In genomic region chr11:71929491-71929890, GRCh38 we compare ENCODE assay signal across 8 cellular contexts. TPM values are rescaled to one million over a fixed set of nuclear protein-coding genes. Genes with fewer than 3 reads are reported as not detected.
DNase-seq lines count a peak whose midpoint lies in the region; ATAC-seq and TF ChIP-seq lines count a peak whose summit lies in the region.

No MANE protein-coding gene starts in this region.

- no peak for TF ChIP-seq RAD21 in IMR-90 (IDR thresholded peaks at IDR 0.05; ENCODE audit: low read length)

- peaks cover 24 to 61% of the 10 kb centered on the region in 2 experiments for H3K79me1 ChIP-seq in IMR-90 (ENCODE audit: low read depth in 1 of 2, low read length in 2 of 2)

- peak overlapping the region; percentile 71 for H3K4me3 ChIP-seq in A673 (ENCODE audit: low read depth, low read length, poor library complexity, severe bottlenecking)
- H3K4me3 ChIP-seq in IMR-90 (ENCODE audit: insufficient read depth, low read depth, low read length): peak overlapping the region; percentile 79
- peak overlapping the region; percentile 99 for H3K4me3 ChIP-seq in muscle layer of duodenum (ENCODE audit: low read depth in 1 of 2, low read length in 2 of 2)

- peak overlapping the region; percentile 86; the same call in 1 of the 2 replicates for H2AK5ac ChIP-seq in IMR-90 (ENCODE audit: low read depth, low read length)

- H3K27ac Mint-ChIP-seq in central memory CD8-positive, alpha-beta T cell (ENCODE audit: low read depth): peak overlapping the region; percentile 95

- H3K27me3 Mint-ChIP-seq in central memory CD8-positive, alpha-beta T cell: no peaks in the 10 kb centered on the region

- no peaks in the 10 kb centered on the region for H3K27me3 ChIP-seq in A673 (replicated peaks; ENCODE audit: insufficient read depth, low read depth, low read length, poor library complexity)
- no peaks in the 10 kb centered on the region for H3K27me3 ChIP-seq in IMR-90 (ENCODE audit: control insufficient read depth, insufficient read depth, low read length)
- no peaks in the 10 kb centered on the region for H3K27me3 ChIP-seq in muscle layer of duodenum (ENCODE audit: low read depth, low read length)

- peak overlapping the region; percentile 92 for H3K9ac ChIP-seq in IMR-90 (ENCODE audit: low read depth, low read length)

- H3K36me3 ChIP-seq in A673 (ENCODE audit: insufficient read depth, low read length, poor library complexity, severe bottlenecking) (peaks cover 7% of the 10 kb centered on the region), IMR-90 (ENCODE audit: control insufficient read depth, insufficient read depth, low read length) (no peaks in the 10 kb centered on the region), muscle layer of duodenum (ENCODE audit: control insufficient read depth in 1 of 2, insufficient read depth in 2 of 2, low read length in 2 of 2) (peaks cover 5 to 6% of the 10 kb centered on the region in 2 donors)

- BruUV-seq in A673 (replicated peaks; lab: Mats Ljungman, UMichigan) (no TSS peak), IMR-90 (replicated peaks; lab: Mats Ljungman, UMichigan) (no TSS peak)

- H3K27ac ChIP-seq in A673 (ENCODE audit: low read depth, low read length, poor library complexity, severe bottlenecking): peak overlapping the region; percentile 99
- H3K27ac ChIP-seq in IMR-90 (ENCODE audit: insufficient read depth, low read length): peak overlapping the region; percentile 78
- peak overlapping the region; percentile 99 for H3K27ac ChIP-seq in muscle layer of duodenum (ENCODE audit: low read length)

- DNase-seq in A673 (ENCODE audit: low spot score) (no peak), IMR-90 (no peak), SW 1271 (lab: John Stamatoyannopoulos, UW) (no peak), mesenteric fat pad (ENCODE audit: low spot score) (no peak), NCI-H774 (lab: John Stamatoyannopoulos, UW) (no peak), UCSD-AML1 (lab: John Stamatoyannopoulos, UW; ENCODE audit: unreplicated experiment) (no peak)
- DNase-seq in central memory CD8-positive, alpha-beta T cell (ENCODE audit: low spot score in 2 of 2): no peak

- intact Hi-C loops in A673 (cut with micrococcal nuclease; ENCODE audit: unreplicated experiment) (no loop called here), IMR-90 (cut with micrococcal nuclease) (loop anchor here (1.0 kb wide), 1 partner anchor 17 kb away; no protein-coding TSS in a partner anchor)

- H2BK5ac ChIP-seq in IMR-90 (ENCODE audit: low read depth, low read length, poor library complexity, severe bottlenecking): peak overlapping the region; percentile 75

- TF ChIP-seq CTCF in A673 (conservative IDR thresholded peaks at IDR 0.05; ENCODE audit: low read depth, low read length) (no peak), IMR-90 (conservative IDR thresholded peaks at IDR 0.05; ENCODE audit: low read depth, low read length) (no peak)

- H2AFZ ChIP-seq in IMR-90 (replicated peaks; ENCODE audit: low read length, poor library complexity): peak overlapping the region; percentile 98

- peaks cover 21% of the 10 kb centered on the region; the same call in 1 of the 2 replicates for H4K20me1 ChIP-seq in IMR-90 (ENCODE audit: insufficient read depth, low read length)

- H4K8ac ChIP-seq in IMR-90 (ENCODE audit: low read depth in 2 of 2, low read length in 2 of 2): peak overlapping the region; percentile 83 to 94; a peak in 3 of 4 replicates

- in situ Hi-C loops in IMR-90 (cut with MboI; ENCODE audit: low sequenced_read_pairs): loop anchor here (10.0 kb wide), 1 partner anchor 55 kb away; no protein-coding TSS in a partner anchor

- H2BK15ac ChIP-seq in IMR-90 (ENCODE audit: low read depth, low read length): no peak overlapping the region

- peak overlapping the region; percentile 93 for H3K14ac ChIP-seq in IMR-90 (replicated peaks; ENCODE audit: low read depth, low read length)

- peak overlapping the region; percentile 80 for H3K23ac ChIP-seq in IMR-90 (ENCODE audit: low read depth, low read length)

- H3K4ac ChIP-seq in IMR-90 (ENCODE audit: low read depth, low read length): peak overlapping the region; percentile 92

- peak overlapping the region; percentile 91 for H3K4me3 Mint-ChIP-seq in central memory CD8-positive, alpha-beta T cell

- H3K9me3 Mint-ChIP-seq in central memory CD8-positive, alpha-beta T cell: no peaks in the 10 kb centered on the region

- CTCF ChIA-PET in A673 (lab: Charles Lee) (no interaction called here), IMR-90 (lab: Yijun Ruan, JAX) (no interaction called here)

- WGBS in IMR-90 (ENCODE audit: extremely low coverage in 2 of 2, insufficient read length in 1 of 2), 2 experiments: no CpG with 5 or more reads among the region's 6 CpGs

- peaks cover 13% of the 10 kb centered on the region for H3K4me1 ChIP-seq in A673 (ENCODE audit: insufficient read depth, low read length, poor library complexity, severe bottlenecking)
- peaks cover 4% of the 10 kb centered on the region for H3K4me1 ChIP-seq in IMR-90 (ENCODE audit: control insufficient read depth, insufficient read depth, low read length)
- H3K4me1 ChIP-seq in muscle layer of duodenum (ENCODE audit: control insufficient read depth in 1 of 2, insufficient read depth in 2 of 2, low read length in 2 of 2): peaks cover 15 to 29% of the 10 kb centered on the region in 2 donors

- no peak for TF ChIP-seq POLR2A in IMR-90 (IDR thresholded peaks at IDR 0.05; ENCODE audit: low read depth, low read length)

- peak overlapping the region; percentile 97 for H2AK9ac ChIP-seq in IMR-90 (replicated peaks; ENCODE audit: low read depth, low read length, poor library complexity)

- H2BK20ac ChIP-seq in IMR-90 (ENCODE audit: low read depth, low read length): no peak overlapping the region

- ATAC-seq in IMR-90 (ENCODE audit: low read depth): no peak
- no peak for ATAC-seq in central memory CD8-positive, alpha-beta T cell (replicated peaks; ENCODE audit: extremely low read depth, poor library complexity, severe bottlenecking)

- peak overlapping the region; percentile 55; the same call in 1 of the 2 replicates for H4K5ac ChIP-seq in IMR-90 (ENCODE audit: low read depth, low read length)

- H3K4me2 ChIP-seq in IMR-90 (ENCODE audit: low read depth, low read length): peak overlapping the region; percentile 88

- peaks cover 20% of the 10 kb centered on the region for H3K36me3 Mint-ChIP-seq in central memory CD8-positive, alpha-beta T cell (ENCODE audit: insufficient read depth)

- peaks cover 12% of the 10 kb centered on the region for H3K9me1 ChIP-seq in IMR-90 (ENCODE audit: insufficient read depth, low read length)

- 0 out of 2 replicates have a peak overlapping the region, but pooled peaks have one; percentile 45 for H2BK120ac ChIP-seq in IMR-90 (ENCODE audit: low read depth, low read length)

- H3K18ac ChIP-seq in IMR-90 (ENCODE audit: low read depth, low read length): no peak overlapping the region

- POLR2A ChIA-PET in A673 (lab: Charles Lee; ENCODE audit: low non-redundant PET): interaction anchor here (0.6 kb wide), 1 partner anchor 220 kb away, joined by 3 read pairs; no protein-coding TSS in a partner anchor
- POLR2A ChIA-PET in IMR-90 (lab: Charles Lee; ENCODE audit: unreplicated experiment): interaction anchor here (0.6 kb wide), 1 partner anchor 904 kb away, joined by 3 read pairs; no protein-coding TSS in a partner anchor

- peak overlapping the region; percentile 81; the same call in 1 of the 2 replicates for H4K91ac ChIP-seq in IMR-90 (ENCODE audit: insufficient read depth, low read depth, low read length)

- peak overlapping the region; percentile 63; the same call in 1 of the 2 replicates for H3K56ac ChIP-seq in IMR-90 (ENCODE audit: extremely low read depth, insufficient read depth, low read length)

- dilution Hi-C loops in IMR-90 (cut with HindIII; ENCODE audit: low sequenced_read_pairs, unreplicated experiment): no loop called here

- H3K4me1 Mint-ChIP-seq in central memory CD8-positive, alpha-beta T cell: peaks cover 60% of the 10 kb centered on the region

- no peaks in the 10 kb centered on the region for H3K9me3 ChIP-seq in A673 (ENCODE audit: low read depth, low read length, poor library complexity, severe bottlenecking)
- no peaks in the 10 kb centered on the region for H3K9me3 ChIP-seq in IMR-90 (ENCODE audit: control insufficient read depth, insufficient read depth, low read length)
- H3K9me3 ChIP-seq in muscle layer of duodenum (ENCODE audit: control insufficient read depth in 1 of 2, low read length in 2 of 2): no peaks in the 10 kb centered on the region

TF ChIP-seq in IMR-90, 13 proteins besides CTCF, POLR2A, EP300 and RAD21 (continues in another document):
- TF ChIP-seq CEBPB (IDR thresholded peaks at IDR 0.05; ENCODE audit: low read depth, low read length) (no peak), MAFK (IDR thresholded peaks at IDR 0.05; ENCODE audit: low read depth, low read length) (no peak), SMC3 (IDR thresholded peaks at IDR 0.05; ENCODE audit: low read depth, low read length) (no peak), CHD1 (IDR thresholded peaks at IDR 0.05; ENCODE audit: low read depth, low read length) (no peak), NFE2L2 (IDR thresholded peaks at IDR 0.05; ENCODE audit: low read depth, low read length) (no peak), MAZ (IDR thresholded peaks at IDR 0.05; ENCODE audit: borderline replicate concordance, low read depth, low read length) (no peak), FOS (IDR thresholded peaks at IDR 0.05; ENCODE audit: low read depth, low read length) (no peak)
- TF ChIP-seq, protein P1, sequence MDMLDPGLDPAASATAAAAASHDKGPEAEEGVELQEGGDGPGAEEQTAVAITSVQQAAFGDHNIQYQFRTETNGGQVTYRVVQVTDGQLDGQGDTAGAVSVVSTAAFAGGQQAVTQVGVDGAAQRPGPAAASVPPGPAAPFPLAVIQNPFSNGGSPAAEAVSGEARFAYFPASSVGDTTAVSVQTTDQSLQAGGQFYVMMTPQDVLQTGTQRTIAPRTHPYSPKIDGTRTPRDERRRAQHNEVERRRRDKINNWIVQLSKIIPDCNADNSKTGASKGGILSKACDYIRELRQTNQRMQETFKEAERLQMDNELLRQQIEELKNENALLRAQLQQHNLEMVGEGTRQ (IDR thresholded peaks at IDR 0.05; ENCODE audit: low read depth, low read length): no peak

RNA-seq across cellular contexts. Expression of gene RNF121, which starts 0.6 kb away (rescaled TPM):
- total RNA-seq in A673 (2021): 54.9 and 59.1 TPM in 2 replicates
- 65.8 and 88.7 TPM in 2 replicates for total RNA-seq in IMR-90 (2012; rRNA removed)
- polyA plus RNA-seq in IMR-90 (2012; rRNA removed): 43.0 and 43.4 TPM in 2 replicates
- polyA plus RNA-seq in IMR-90 (2012; cell fraction: cytosol; rRNA removed): 31.7 and 47.6 TPM in 2 replicates
- polyA plus RNA-seq in IMR-90 (2012; cell fraction: nucleus; rRNA removed; ENCODE audit: low replicate concordance): 60.6 and 83.6 TPM in 2 replicates
- 27.2 TPM for total RNA-seq in mesenteric fat pad

RNA-seq across cellular contexts. Expression of gene XNDC1N, which starts 1.1 kb away (rescaled TPM):
- total RNA-seq in A673 (2021): 15.8 and 16.8 TPM in 2 replicates
- total RNA-seq in IMR-90 (2012; rRNA removed): 7.2 and 8.8 TPM in 2 replicates
- 2.0 and 2.5 TPM in 2 replicates for polyA plus RNA-seq in IMR-90 (2012; rRNA removed)
- polyA plus RNA-seq in IMR-90 (2012; cell fraction: cytosol; rRNA removed): 1.3 and 1.9 TPM in 2 replicates
- 2.8 and 9.3 TPM in 2 replicates for polyA plus RNA-seq in IMR-90 (2012; cell fraction: nucleus; rRNA removed; ENCODE audit: low replicate concordance)
- total RNA-seq in mesenteric fat pad: 2.9 TPM

RNA-seq across cellular contexts. Expression of gene DEFB131B, which starts 51.2 kb away (rescaled TPM):
- total RNA-seq in A673 (2021): not detected in 2 replicates
- total RNA-seq in IMR-90 (2012; rRNA removed): not detected in 2 replicates
- not detected in 2 replicates for polyA plus RNA-seq in IMR-90 (2012; rRNA removed)
- not detected in 2 replicates for polyA plus RNA-seq in IMR-90 (2012; cell fraction: cytosol; rRNA removed)
- not detected in 2 replicates for polyA plus RNA-seq in IMR-90 (2012; cell fraction: nucleus; rRNA removed; ENCODE audit: low replicate concordance)
- not detected for total RNA-seq in mesenteric fat pad
